ENCODE assay signal across 8 cellular contexts in genomic region chr14:64507376-64508156, GRCh38. TPM values are rescaled to one million over a fixed set of nuclear protein-coding genes. Genes with fewer than 3 reads are reported as not detected.
DNase-seq lines count a peak whose midpoint lies in the region; ATAC-seq and TF ChIP-seq lines count a peak whose summit lies in the region.
"Had no signal": no experiment of that assay in that cellular context is flagged by ENCODE, and none has a peak within 500 bp of the region (broad histone marks: within the 10 kb centered on the region; RNA-seq: fewer than 3 reads in every experiment).

No MANE protein-coding gene starts in this region.

- H3K79me2 ChIP-seq in smooth muscle cell (ENCODE audit: low read depth): peaks cover 79% of the 10 kb centered on the region

- peak overlapping the region; percentile 99 for H3K9ac ChIP-seq in smooth muscle cell (ENCODE audit: low read depth)

- 71% methylated on average over 4 of the region's 4 CpGs for WGBS in smooth muscle cell (ENCODE audit: low lambda C conversion rate)

- peak; percentile 25 for DNase-seq in GM12865 (ENCODE audit: low read depth)
- peak; percentile 47 for DNase-seq in RKO (ENCODE audit: low spot score)
- DNase-seq in effector memory CD8-positive, alpha-beta T cell: no peak
- no peak for DNase-seq in smooth muscle cell (lab: John Stamatoyannopoulos, UW; ENCODE audit: unreplicated experiment)
- no peak for DNase-seq in iPS-NIHi7 (ENCODE audit: extremely low spot score)
- DNase-seq in hypothalamus (lab: John Stamatoyannopoulos, UW): no peak

- H3K4me2 ChIP-seq in smooth muscle cell: peak overlapping the region; percentile 85

- H4K20me1 ChIP-seq in smooth muscle cell (ENCODE audit: low read depth): peaks cover 74% of the 10 kb centered on the region

- H3K4me3 Mint-ChIP-seq in effector memory CD8-positive, alpha-beta T cell: peak overlapping the region; percentile 94 to 95

- H3K4me3 ChIP-seq in GM12865 (ENCODE audit: low read depth, low read length) (peak overlapping the region; percentile 81), smooth muscle cell (peak overlapping the region; percentile 95)

- no peaks in the 10 kb centered on the region for H3K9me3 Mint-ChIP-seq in effector memory CD8-positive, alpha-beta T cell

- H3F3A ChIP-seq in smooth muscle cell (ENCODE audit: low read depth): peaks cover 15% of the 10 kb centered on the region

- no peaks in the 10 kb centered on the region for H3K36me3 ChIP-seq in smooth muscle cell (ENCODE audit: low read depth)
- H3K36me3 ChIP-seq: Peyer's patch had no signal

- H3K27me3 ChIP-seq in smooth muscle cell (ENCODE audit: low read depth): no peaks in the 10 kb centered on the region
- H3K27me3 ChIP-seq: Peyer's patch had no signal

- peaks cover 58% of the 10 kb centered on the region for H3K36me3 Mint-ChIP-seq in effector memory CD8-positive, alpha-beta T cell (ENCODE audit: insufficient read depth)

- H3K4me1 ChIP-seq in smooth muscle cell (ENCODE audit: low read depth): peaks cover 32% of the 10 kb centered on the region

- TF ChIP-seq CTCF in GM12865 (IDR thresholded peaks at IDR 0.05; ENCODE audit: insufficient read depth, low read depth, low read length, missing control alignments): no peak
- TF ChIP-seq CTCF in smooth muscle cell (IDR thresholded peaks at IDR 0.05; ENCODE audit: borderline replicate concordance, insufficient read depth, poor library complexity, severe bottlenecking): no peak

- H2AFZ ChIP-seq in smooth muscle cell (ENCODE audit: low read depth): no peak overlapping the region

- no peaks in the 10 kb centered on the region for H3K27me3 Mint-ChIP-seq in effector memory CD8-positive, alpha-beta T cell

- no peaks in the 10 kb centered on the region for H3K9me3 ChIP-seq in smooth muscle cell (replicated peaks; ENCODE audit: low read depth)
- H3K9me3 ChIP-seq: Peyer's patch had no signal

- H3K4me1 Mint-ChIP-seq in effector memory CD8-positive, alpha-beta T cell (ENCODE audit: low read depth in 2 of 2): peaks cover 63 to 76% of the 10 kb centered on the region in 2 donors

- ATAC-seq in effector memory CD8-positive, alpha-beta T cell (replicated peaks): no peak
- no peak for ATAC-seq in HG03039 (IDR thresholded peaks at IDR 0.05; ENCODE audit: unreplicated experiment)

- peak overlapping the region; percentile 100 for H3K27ac ChIP-seq in smooth muscle cell (ENCODE audit: low read depth)

- H3K27ac Mint-ChIP-seq in effector memory CD8-positive, alpha-beta T cell: peak overlapping the region; percentile 99

RNA-seq across cellular contexts. Expression of gene ZBTB1, which starts 3.0 kb away (rescaled TPM):
- 82.9 and 106 TPM in 2 replicates for total RNA-seq in smooth muscle cell
- polyA plus RNA-seq in smooth muscle cell: 39.7 and 41.3 TPM in 2 replicates

RNA-seq across cellular contexts. Expression of gene ZBTB25, which starts 3.9 kb away (rescaled TPM):
- 8.9 and 12.5 TPM in 2 replicates for total RNA-seq in smooth muscle cell
- polyA plus RNA-seq in smooth muscle cell: 6.9 and 13.3 TPM in 2 replicates

RNA-seq across cellular contexts. Expression of gene HSPA2, which starts 33.0 kb away (rescaled TPM):
- 3.4 and 6.6 TPM in 2 replicates for total RNA-seq in smooth muscle cell
- 5.2 and 6.6 TPM in 2 replicates for polyA plus RNA-seq in smooth muscle cell

RNA-seq across cellular contexts. Expression of gene PPP1R36, which starts 42.2 kb away (rescaled TPM):
- total RNA-seq in smooth muscle cell: 1.9 and 2.0 TPM in 2 replicates
- 2.2 and 3.0 TPM in 2 replicates for polyA plus RNA-seq in smooth muscle cell

RNA-seq across cellular contexts. Expression of gene AKAP5, which starts 42.3 kb away (rescaled TPM):
- 4.4 and 7.6 TPM in 2 replicates for total RNA-seq in smooth muscle cell
- polyA plus RNA-seq in smooth muscle cell: 0.80 and 0.94 TPM in 2 replicates

Comparison
In these comparisons a context has a peak if more than half of its experiments do, and no peak if none do; other contexts are left out.
1. DNase-seq: peak in GM12865 (single experiment) and RKO (single experiment); none in effector memory CD8-positive, alpha-beta T cell (0 of 3), smooth muscle cell (single experiment), iPS-NIHi7 (single experiment) and hypothalamus (0 of 51).